Comparison of ENCODE assay signal across 14 cellular contexts in genomic region chr5:87732875-87733768, GRCh38.
"Had no signal": no experiment of that assay in that cellular context is flagged by ENCODE, and none has a peak within 500 bp of the region (broad histone marks: within the 10 kb centered on the region; RNA-seq: fewer than 3 reads in every experiment).

No MANE protein-coding gene starts in this region.

- H3K9me3 ChIP-seq: colonic mucosa, tibial nerve had no signal

- H3K4me1 ChIP-seq: colonic mucosa, tibial nerve had no signal

- H3K27ac ChIP-seq: colonic mucosa, tibial nerve, WERI-Rb-1 had no signal

- H3K36me3 ChIP-seq: colonic mucosa, tibial nerve, WERI-Rb-1 had no signal

- H3K4me3 ChIP-seq: colonic mucosa, lung, tibial nerve had no signal

- DNase-seq: activated CD4-positive, alpha-beta T cell treated with anti-CD3 and anti-CD28 coated beads, Interleukin-2, amount 50 U/mL, for 4 hours; activated gamma-delta T cell treated with Interleukin-2 at 50 U/mL for 16 hours; activated T-cell treated with anti-CD3 and anti-CD28 coated beads for 4 hours; colonic mucosa; erythroblast; foreskin melanocyte; glutamatergic neuron; retina; stimulated activated CD4-positive, alpha-beta T cell treated with anti-CD3 and anti-CD28 coated beads, Interleukin-2, amount 100 ng/mL, for 24 hours; stimulated activated naive CD8-positive, alpha-beta T cell treated with anti-CD3 and anti-CD28 coated beads, Interleukin-15, Interleukin-2, amounts not matched to agents 100 U/mL and 50 U/mL, for 24 hours; WERI-Rb-1 had no signal

- H3K27me3 ChIP-seq: colonic mucosa, tibial nerve had no signal

- ATAC-seq: activated naive CD4-positive, alpha-beta T cell treated with anti-CD3 and anti-CD28 coated beads, Interleukin-2, amount 50 U/mL, for 72 hours; stimulated activated naive CD8-positive, alpha-beta T cell treated with anti-CD3 and anti-CD28 coated beads, Interleukin-15, Interleukin-2, amounts not matched to agents 100 U/mL and 50 U/mL, for 24 hours had no signal
